Comparison of ENCODE assay signal across 8 cellular contexts in the genomic region with DNA sequence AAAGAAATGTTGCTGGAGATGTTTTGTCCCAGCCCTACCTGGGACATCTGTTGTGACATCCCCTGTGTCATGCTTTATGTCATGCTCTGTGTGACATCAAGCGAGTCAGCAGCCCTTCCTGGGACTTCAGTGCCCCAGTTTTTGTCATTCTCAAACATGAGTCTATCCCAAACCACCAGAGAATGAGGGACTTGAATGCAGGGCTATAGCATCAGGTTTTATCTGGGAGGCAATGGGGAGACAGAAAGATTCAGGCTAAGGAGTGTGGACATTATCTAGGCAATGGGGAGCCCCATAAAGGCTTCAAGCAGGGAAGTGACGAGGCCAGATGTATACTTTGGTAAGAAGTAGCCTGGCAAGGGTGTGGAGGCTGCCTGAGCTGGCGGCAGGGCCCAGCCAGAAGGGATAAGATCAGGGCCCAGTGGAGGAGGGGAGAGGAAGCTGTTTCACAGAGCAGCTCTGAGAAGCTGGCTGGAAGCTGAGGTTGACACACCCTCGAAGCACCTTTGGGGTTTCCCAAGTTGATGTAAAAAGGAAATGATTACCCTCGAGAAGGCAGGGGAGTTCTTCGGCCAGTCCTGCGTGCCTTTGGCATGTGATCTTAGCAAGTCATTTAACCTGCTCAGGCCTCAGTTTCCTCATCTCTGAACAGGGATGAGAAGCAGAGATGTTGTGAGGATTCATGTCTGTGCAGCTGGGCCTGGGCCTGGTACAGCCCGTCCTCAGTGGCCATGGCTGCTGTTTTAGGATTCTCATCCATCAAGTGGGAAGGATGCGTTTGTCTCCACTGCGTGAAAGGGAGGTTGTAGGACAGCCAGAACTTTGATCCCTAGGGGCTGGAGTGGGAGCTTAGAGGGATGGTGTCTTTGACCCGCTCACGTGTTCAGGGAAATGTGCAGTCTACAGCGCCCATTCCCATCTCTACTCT. TPM values are rescaled to one million over a fixed set of nuclear protein-coding genes. Genes with fewer than 3 reads are reported as not detected.
DNase-seq lines count a peak whose midpoint lies in the region; ATAC-seq and TF ChIP-seq lines count a peak whose summit lies in the region.

No MANE protein-coding gene starts in this region.

- H3K36me3 ChIP-seq in kidney epithelial cell (ENCODE audit: control insufficient read depth, insufficient read depth, low read length): peaks cover 2% of the 10 kb centered on the region
- H3K36me3 ChIP-seq in HAP-1 (replicated peaks): no peaks in the 10 kb centered on the region

- H3K4me3 ChIP-seq in kidney epithelial cell (ENCODE audit: low read depth, low read length): no peak overlapping the region
- H3K4me3 ChIP-seq in HAP-1: no peak overlapping the region

- H3K4me3 Mint-ChIP-seq in activated T-helper 2 cell treated with anti-CD3 and anti-CD28 coated beads, Interferon-gamma antibody, Interleukin-2, Interleukin-4, amounts not matched to agents 10 μg/mL and 5 μg/mL and 100 μg/mL, durations not matched to agents 14 hours and 24 hours and 36 hours (ENCODE audit: low read depth): peak overlapping the region; percentile 15

- peaks cover 11% of the 10 kb centered on the region for H3K36me3 Mint-ChIP-seq in activated T-helper 2 cell treated with anti-CD3 and anti-CD28 coated beads, Interferon-gamma antibody, Interleukin-2, Interleukin-4, amounts not matched to agents 10 μg/mL and 5 μg/mL and 100 μg/mL, durations not matched to agents 14 hours and 24 hours and 36 hours (ENCODE audit: low read depth)

- H3K9me3 Mint-ChIP-seq in activated T-helper 2 cell treated with anti-CD3 and anti-CD28 coated beads, Interferon-gamma antibody, Interleukin-2, Interleukin-4, amounts not matched to agents 10 μg/mL and 5 μg/mL and 100 μg/mL, durations not matched to agents 14 hours and 24 hours and 36 hours: no peaks in the 10 kb centered on the region

- DNase-seq in OCI-M1 (lab: John Stamatoyannopoulos, UW) (peak; percentile 78), kidney epithelial cell (ENCODE audit: low read depth) (peak; percentile 88), GOT3 (lab: John Stamatoyannopoulos, UW) (no peak), HAP-1 (ENCODE audit: low spot score in 2 of 2) (no peak)
- DNase-seq in activated T-helper 2 cell treated with anti-CD3 and anti-CD28 coated beads, Interferon-gamma antibody, Interleukin-2, Interleukin-4, amounts not matched to agents 10 μg/mL and 5 μg/mL and 100 μg/mL, durations not matched to agents 14 hours and 24 hours and 36 hours (ENCODE audit: low spot score): peak; percentile 72
- DNase-seq in stimulated activated CD8-positive, alpha-beta memory T cell treated with anti-CD3 and anti-CD28 coated beads, Interleukin-15, amount 100 ng/mL, for 4 hours (ENCODE audit: low read depth in 2 of 2): peak; percentile 37 to 44

- H3K27me3 Mint-ChIP-seq in activated T-helper 2 cell treated with anti-CD3 and anti-CD28 coated beads, Interferon-gamma antibody, Interleukin-2, Interleukin-4, amounts not matched to agents 10 μg/mL and 5 μg/mL and 100 μg/mL, durations not matched to agents 14 hours and 24 hours and 36 hours (ENCODE audit: low read depth): no peaks in the 10 kb centered on the region

- H3K27me3 ChIP-seq in kidney epithelial cell (ENCODE audit: control insufficient read depth, insufficient read depth, low read length) (no peaks in the 10 kb centered on the region), HAP-1 (ENCODE audit: low read depth) (no peaks in the 10 kb centered on the region)

- H3K4me1 Mint-ChIP-seq in activated T-helper 2 cell treated with anti-CD3 and anti-CD28 coated beads, Interferon-gamma antibody, Interleukin-2, Interleukin-4, amounts not matched to agents 10 μg/mL and 5 μg/mL and 100 μg/mL, durations not matched to agents 14 hours and 24 hours and 36 hours (ENCODE audit: low read depth): peaks cover 65% of the 10 kb centered on the region

- peak; percentile 79 for ATAC-seq in GM18502 (IDR thresholded peaks at IDR 0.05; ENCODE audit: poor library complexity, unreplicated experiment)
- peak; percentile 76 for ATAC-seq in HG02610 (IDR thresholded peaks at IDR 0.05; ENCODE audit: unreplicated experiment)

- no peaks in the 10 kb centered on the region for H3K4me1 ChIP-seq in HAP-1

- no peaks in the 10 kb centered on the region for H3K9me3 ChIP-seq in HAP-1

- intact Hi-C loops in activated T-helper 2 cell treated with anti-CD3 and anti-CD28 coated beads, Interferon-gamma antibody, Interleukin-2, Interleukin-4, amounts not matched to agents 10 μg/mL and 5 μg/mL and 100 μg/mL, durations not matched to agents 14 hours and 24 hours and 36 hours (cut with micrococcal nuclease): loop anchor here (1.0 to 2.0 kb wide), 3 partner anchors 13 to 34 kb away; a partner anchor contains a TSS

- TF ChIP-seq CTCF in kidney epithelial cell (IDR thresholded peaks at IDR 0.05; ENCODE audit: insufficient read depth, low read length, poor library complexity, severe bottlenecking): no peak

- peak overlapping the region; percentile 91 for H3K27ac Mint-ChIP-seq in activated T-helper 2 cell treated with anti-CD3 and anti-CD28 coated beads, Interferon-gamma antibody, Interleukin-2, Interleukin-4, amounts not matched to agents 10 μg/mL and 5 μg/mL and 100 μg/mL, durations not matched to agents 14 hours and 24 hours and 36 hours

- in situ Hi-C loops in HAP-1 (cut with MboI; ENCODE audit: low sequenced_read_pairs): no loop called here

RNA-seq across cellular contexts. Expression of a gene that starts 34.3 kb away (rescaled TPM):
- total RNA-seq in activated T-helper 2 cell treated with anti-CD3 and anti-CD28 coated beads, Interferon-gamma antibody, Interleukin-2, Interleukin-4, amounts not matched to agents 10 μg/mL and 5 μg/mL and 100 μg/mL, durations not matched to agents 14 hours and 24 hours and 36 hours: 2.4 and 2.6 TPM in 2 replicates
- 65.5 and 72.8 TPM in 2 replicates for total RNA-seq in kidney epithelial cell

RNA-seq across cellular contexts. Expression of a gene that starts 49.2 kb away (rescaled TPM):
- total RNA-seq in activated T-helper 2 cell treated with anti-CD3 and anti-CD28 coated beads, Interferon-gamma antibody, Interleukin-2, Interleukin-4, amounts not matched to agents 10 μg/mL and 5 μg/mL and 100 μg/mL, durations not matched to agents 14 hours and 24 hours and 36 hours: 64.9 and 65.6 TPM in 2 replicates
- total RNA-seq in kidney epithelial cell: 14.8 and 16.4 TPM in 2 replicates

RNA-seq across cellular contexts. Expression of a gene that starts 57.4 kb away (rescaled TPM):
- total RNA-seq in activated T-helper 2 cell treated with anti-CD3 and anti-CD28 coated beads, Interferon-gamma antibody, Interleukin-2, Interleukin-4, amounts not matched to agents 10 μg/mL and 5 μg/mL and 100 μg/mL, durations not matched to agents 14 hours and 24 hours and 36 hours: 54.0 and 54.9 TPM in 2 replicates
- 60.8 and 69.7 TPM in 2 replicates for total RNA-seq in kidney epithelial cell

Comparison
In these comparisons a context has a peak if more than half of its experiments do, and no peak if none do; other contexts are left out.
1. DNase-seq: peak in OCI-M1 (single experiment), activated T-helper 2 cell treated with anti-CD3 and anti-CD28 coated beads, Interferon-gamma antibody, Interleukin-2, Interleukin-4, amounts not matched to agents 10 μg/mL and 5 μg/mL and 100 μg/mL, durations not matched to agents 14 hours and 24 hours and 36 hours (single experiment), kidney epithelial cell (single experiment) and stimulated activated CD8-positive, alpha-beta memory T cell treated with anti-CD3 and anti-CD28 coated beads, Interleukin-15, amount 100 ng/mL, for 4 hours (2 of 2); none in GOT3 (single experiment) and HAP-1 (0 of 2).
2. RNA of a gene that starts 34.3 kb away (total RNA-seq): 65.5 to 72.8 TPM in kidney epithelial cell; 2.4 to 2.6 TPM in activated T-helper 2 cell treated with anti-CD3 and anti-CD28 coated beads, Interferon-gamma antibody, Interleukin-2, Interleukin-4, amounts not matched to agents 10 μg/mL and 5 μg/mL and 100 μg/mL, durations not matched to agents 14 hours and 24 hours and 36 hours; every median in the first group is over 10 times any median in the second.